12 cellular contexts compared by ENCODE assay signal in the genomic region with DNA sequence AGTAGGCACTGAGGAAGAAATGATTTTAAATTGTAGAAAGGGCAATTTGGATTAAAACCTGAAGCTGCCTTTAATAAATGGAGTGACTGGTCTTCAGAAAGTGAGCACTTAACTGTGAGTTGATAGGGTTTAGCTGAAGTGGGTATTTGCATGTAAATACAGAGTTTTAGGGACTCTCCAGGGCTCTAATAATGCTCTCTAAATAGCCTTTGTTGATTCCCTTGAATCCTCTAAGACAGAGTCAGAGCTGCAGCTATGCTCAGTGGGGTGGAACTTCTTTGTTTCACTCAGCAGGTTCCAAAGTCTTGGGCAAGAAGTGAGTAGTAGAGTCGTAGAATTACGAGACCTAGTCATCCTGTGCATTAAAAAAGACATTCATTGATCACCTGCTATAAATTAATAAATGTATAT. TPM values are rescaled to one million over a fixed set of nuclear protein-coding genes. Genes with fewer than 3 reads are reported as not detected.
DNase-seq lines count a peak whose midpoint lies in the region; ATAC-seq and TF ChIP-seq lines count a peak whose summit lies in the region.
"Had no signal": no experiment of that assay in that cellular context is flagged by ENCODE, and none has a peak within 500 bp of the region (broad histone marks: within the 10 kb centered on the region; RNA-seq: fewer than 3 reads in every experiment).

No MANE protein-coding gene starts in this region.

- no peak for TF ChIP-seq CTCF in H9 (conservative IDR thresholded peaks at IDR 0.05)
- no peak for TF ChIP-seq CTCF in RWPE1 (conservative IDR thresholded peaks at IDR 0.05; ENCODE audit: low read depth)

- no peaks in the 10 kb centered on the region for H3K9me3 ChIP-seq in H9 (ENCODE audit: control insufficient read depth, low read depth, low read length)

- no peak overlapping the region for H3K23ac ChIP-seq in H9 (ENCODE audit: insufficient read length, low read depth, low read length)

- H3K27me3 Mint-ChIP-seq in H9 (ENCODE audit: low read depth), result peaks cover 100% of the 10 kb centered on the region
- peaks cover 7% of the 10 kb centered on the region for H3K27me3 Mint-ChIP-seq in memory B cell

- H3K9ac ChIP-seq in H9 (ENCODE audit: extremely low read depth, insufficient read length, low read length), result no peak overlapping the region

- in situ Hi-C loops in ACHN (cut with HindIII; ENCODE audit: low pct_ligation_motif_present, low pct_unique_long_range_greater_than_20kb, low sequenced_read_pairs), result no loop called here

- H3K4me3 Mint-ChIP-seq in H9 (no peak overlapping the region), memory B cell (no peak overlapping the region)

- H2BK20ac ChIP-seq in H9 (ENCODE audit: low read depth, low read length, poor library complexity, severe bottlenecking), result no peak overlapping the region

- H4K5ac ChIP-seq in H9 (ENCODE audit: insufficient read length, low read depth, low read length), result no peak overlapping the region

- H3K4me2 ChIP-seq in H9 (ENCODE audit: insufficient read depth, insufficient read length, low read length), result no peak overlapping the region

- H3K79me1 ChIP-seq in H9 (ENCODE audit: insufficient read depth, low read depth, low read length, poor library complexity, severe bottlenecking), result no peaks in the 10 kb centered on the region

- H3K9me3 Mint-ChIP-seq in H9 (no peaks in the 10 kb centered on the region; a peak in 2 of 5 replicates), memory B cell (peaks cover 6% of the 10 kb centered on the region)

- ATAC-seq in GM19025 (IDR thresholded peaks at IDR 0.05; ENCODE audit: low read depth, unreplicated experiment) (peak; percentile 93), HG03439 (IDR thresholded peaks at IDR 0.05; ENCODE audit: unreplicated experiment) (peak; percentile 98), memory B cell (ENCODE audit: low read depth) (peak; percentile 45)

- H3K27ac ChIP-seq in H9 (ENCODE audit: insufficient read length, low read depth, low read length) (no peak overlapping the region), RWPE1 (no peak overlapping the region)
- H3K27ac ChIP-seq: coronary artery had no signal

- no CpG with 5 or more reads among the region's 2 CpGs for WGBS in H9 (ENCODE audit: extremely low coverage, insufficient read length, low lambda C conversion rate)

- H3K4me1 ChIP-seq in H9 (ENCODE audit: insufficient read depth, low read length), result peaks cover 2% of the 10 kb centered on the region

- H3K23me2 ChIP-seq in H9 (ENCODE audit: insufficient read length, low read depth, low read length, poor library complexity, severe bottlenecking), result no peaks in the 10 kb centered on the region

- H3K18ac ChIP-seq in H9 (ENCODE audit: insufficient read length, low read depth, low read length), result no peak overlapping the region

- POLR2A ChIA-PET in RWPE1 (lab: Yijun Ruan, JAX; ENCODE audit: low non-redundant PET), result no interaction called here

- no peak overlapping the region for H2AFZ ChIP-seq in H9 (ENCODE audit: low read length)

- H2BK12ac ChIP-seq in H9 (ENCODE audit: insufficient read length, low read depth, low read length), result no peak overlapping the region

- H3K79me2 ChIP-seq in H9 (ENCODE audit: insufficient read depth, low read length), result no peaks in the 10 kb centered on the region

- H3K4ac ChIP-seq in H9 (ENCODE audit: low read depth, low read length), result no peak overlapping the region

- no peak overlapping the region for H2BK15ac ChIP-seq in H9 (ENCODE audit: low read depth, low read length)

- no peak overlapping the region for H4K91ac ChIP-seq in H9 (ENCODE audit: insufficient read length, low read depth, low read length)

- no peak overlapping the region for H3T11ph ChIP-seq in H9 (ENCODE audit: low read length)

- H4K8ac ChIP-seq in H9 (replicated peaks; ENCODE audit: insufficient read length, low read depth, low read length), result no peak overlapping the region

- no peaks in the 10 kb centered on the region for H4K20me1 ChIP-seq in H9 (ENCODE audit: control insufficient read depth, insufficient read depth, insufficient read length)

- H3K36me3 Mint-ChIP-seq in H9 (ENCODE audit: insufficient read depth in 1 of 3, low read depth in 3 of 3) (no peaks in the 10 kb centered on the region), memory B cell (peaks cover 6% of the 10 kb centered on the region)

- H2AK5ac ChIP-seq in H9 (ENCODE audit: insufficient read length, low read length), result no peak overlapping the region

- H3K14ac ChIP-seq in H9 (ENCODE audit: insufficient read depth, low read length), result no peak overlapping the region

- H2BK5ac ChIP-seq in H9 (ENCODE audit: insufficient read length, low read length), result no peak overlapping the region

- H3K4me1 Mint-ChIP-seq in H9 (peaks cover 18 to 23% of the 10 kb centered on the region in 2 experiments), memory B cell (no peaks in the 10 kb centered on the region)

- H3K27ac Mint-ChIP-seq in H9, result no peak overlapping the region
- H3K27ac Mint-ChIP-seq in memory B cell, result no peak overlapping the region
- H3K27ac Mint-ChIP-seq: progenitor cell of endocrine pancreas had no signal

- H2BK120ac ChIP-seq in H9 (ENCODE audit: low read depth, low read length, poor library complexity, severe bottlenecking), result no peak overlapping the region

- CTCF ChIA-PET in RWPE1 (lab: Yijun Ruan, JAX), result no interaction called here

- H3K56ac ChIP-seq in H9 (ENCODE audit: insufficient read length, low read depth, low read length), result no peak overlapping the region

- peak; percentile 70 for DNase-seq in H9
- no peak for DNase-seq in memory B cell (ENCODE audit: low spot score in 2 of 2)
- DNase-seq in ACHN, result no peak
- no peak for DNase-seq in RWPE1 (ENCODE audit: low spot score)
- no peak for DNase-seq in DMS53 treated with DMSO at 0.1 percent for 48 hours (lab: John Stamatoyannopoulos, UW; ENCODE audit: unreplicated experiment)
- DNase-seq in GM03348 (ENCODE audit: low spot score), result no peak
- DNase-seq: EL, T-helper 9 cell had no signal

- H3K27me3 ChIP-seq in H9 (ENCODE audit: insufficient read depth, low read length), result peaks cover 70% of the 10 kb centered on the region

RNA-seq across cellular contexts. Expression of gene GLRA1, which starts 21.4 kb away (rescaled TPM):
- not detected in 2 replicates for total RNA-seq in H9 (2021)
- total RNA-seq: progenitor cell of endocrine pancreas had no signal

Comparison
In these comparisons a context has a peak if more than half of its experiments do, and no peak if none do; other contexts are left out.
1. ATAC-seq: peak in every context shown above with its lines; median percentile 98 in HG03439; 93 in GM19025; 45 in memory B cell.